23 cellular contexts compared by ENCODE assay signal in genomic region chr1:191142748-191143147, GRCh38.
"Had no signal": no experiment of that assay in that cellular context is flagged by ENCODE, and none has a peak within 500 bp of the region (broad histone marks: within the 10 kb centered on the region; RNA-seq: fewer than 3 reads in every experiment).

No MANE protein-coding gene starts in this region.

- H3K27me3 ChIP-seq: MG63, SJSA1 had no signal

- H3K4me1 ChIP-seq: SJSA1 had no signal

- H3K36me3 ChIP-seq: MG63, SJSA1 had no signal

- H3K27ac ChIP-seq: SJSA1, SK-N-MC had no signal

- H3K9me3 ChIP-seq: MG63, SJSA1 had no signal

- H3K4me3 ChIP-seq: MG63, SJSA1, SK-N-MC had no signal

- ATAC-seq: HepG2 had no signal

- DNase-seq: IMR-90, Karpas-422, KG1, MG63, NCI-H1092, NCI-H1105 treated with DMSO at 0.1 percent for 48 hours, NCI-H1417 treated with DMSO at 0.1 percent for 48 hours, NCI-H146, NCI-H1694 treated with DMSO at 0.1 percent for 48 hours, NCI-H1930, NCI-H2081, NCI-H2107, NCI-H2227 treated with DMSO at 0.1 percent for 48 hours, NCI-H524, NCI-H526 treated with DMSO at 0.1 percent for 48 hours, NCI-H748 treated with DMSO at 0.1 percent for 48 hours, OCI-M1, Right ventricle myocardium superior, RPMI8226, SIG-M5 had no signal
